ENCODE assay signal across 1 cellular context in the genomic region with DNA sequence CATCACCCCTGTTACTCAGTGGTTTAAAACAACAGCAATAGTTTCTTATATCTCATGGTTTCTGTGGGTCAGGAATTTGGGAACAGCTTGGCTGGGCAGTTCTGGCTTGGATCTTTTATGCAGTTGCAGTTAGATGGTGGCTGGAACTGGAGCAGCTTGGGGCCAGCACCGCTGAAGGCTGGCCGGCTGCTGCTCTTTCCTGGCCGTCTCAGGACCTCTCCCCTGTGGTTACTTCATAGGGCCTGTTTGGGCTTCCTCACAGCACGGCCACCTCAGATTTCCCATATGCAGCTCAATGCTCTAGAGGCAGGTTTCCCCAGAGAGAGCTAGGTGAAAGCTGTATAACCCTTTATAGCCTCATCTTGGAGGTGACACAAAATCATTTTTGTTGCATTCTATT.
TF ChIP-seq lines count a peak whose summit lies in the region.

No MANE protein-coding gene starts in this region.

TF ChIP-seq in GM12878, 131 proteins besides CTCF, POLR2A, EP300 and RAD21:
- TF ChIP-seq MEF2B (IDR thresholded peaks at IDR 0.05; ENCODE audit: partially characterized antibody, poor library complexity, severe bottlenecking) = peak; percentile 56
- TF ChIP-seq CHD1 (IDR thresholded peaks at IDR 0.05; ENCODE audit: low read depth, low read length) = no peak
